ENCODE assay signal across 34 cellular contexts in the genomic region with DNA sequence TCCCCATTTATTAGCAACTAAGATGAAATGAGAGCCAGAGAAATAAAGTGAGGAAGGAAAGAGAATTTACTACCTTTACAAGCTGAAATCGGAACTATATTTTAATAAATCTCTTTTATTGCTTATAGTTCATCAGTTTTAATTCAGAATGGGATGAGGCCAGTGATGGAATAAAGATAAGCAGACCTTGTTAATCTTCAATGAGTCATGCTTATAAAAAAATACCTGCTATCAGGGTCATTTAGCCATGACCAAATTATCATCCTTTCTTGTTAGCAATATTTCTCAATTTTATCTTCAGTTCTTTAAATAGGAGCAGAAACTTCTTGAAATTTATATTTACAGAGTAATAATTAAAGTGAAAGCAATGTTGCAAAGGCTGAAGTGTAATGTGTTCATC. TPM values are rescaled to one million over a fixed set of nuclear protein-coding genes. Genes with fewer than 3 reads are reported as not detected.
"Had no signal": no experiment of that assay in that cellular context is flagged by ENCODE, and none has a peak within 500 bp of the region (broad histone marks: within the 10 kb centered on the region; RNA-seq: fewer than 3 reads in every experiment).

No MANE protein-coding gene starts in this region.

- H3K27me3 ChIP-seq: adrenal gland, body of pancreas, brain microvascular endothelial cell, breast epithelium had no signal

- ATAC-seq: activated CD8-positive, alpha-beta T cell treated with anti-CD3 and anti-CD28 coated beads for 36 hours; activated naive CD4-positive, alpha-beta T cell treated with anti-CD3 and anti-CD28 coated beads, Interleukin-2, amount 50 U/mL, for 72 hours; activated T-cell treated with anti-CD3 and anti-CD28 coated beads, Interleukin-2, amount 50 U/mL, for 4 hours; activated T-cell treated with anti-CD3 and anti-CD28 coated beads, Interleukin-2, amount 50 U/mL, for 72 hours; activated T-helper 17 cell treated with anti-CD3 and anti-CD28 coated beads, Interleukin-2, amount 50 U/mL, for 72 hours; body of pancreas had no signal

- H3K4me1 ChIP-seq: body of pancreas, breast epithelium had no signal

- H3K9me3 ChIP-seq: adrenal gland, body of pancreas, breast epithelium had no signal

- H3K27ac ChIP-seq: adrenal gland, body of pancreas, brain microvascular endothelial cell, breast epithelium, VCaP had no signal

- H3K36me3 ChIP-seq: adrenal gland, brain microvascular endothelial cell, breast epithelium had no signal

- DNase-seq: activated B cell treated with CpG ODN at 0.5 μM for 24 hours; activated CD4-positive, alpha-beta memory T cell treated with anti-CD3 and anti-CD28 coated beads for 36 hours; activated CD4-positive, alpha-beta T cell treated with anti-CD3 and anti-CD28 coated beads for 4 hours; activated CD4-positive, alpha-beta T cell treated with anti-CD3 and anti-CD28 coated beads, Interleukin-2, amount 10 ng/mL, durations not matched to agents 24 days and 14 days; activated CD4-positive, alpha-beta T cell treated with anti-CD3 and anti-CD28 coated beads, Interleukin-2, amount 50 U/mL, for 1 hour; activated CD4-positive, alpha-beta T cell treated with anti-CD3 and anti-CD28 coated beads, Interleukin-2, amount 50 U/mL, for 4 hours; activated CD4-positive, CD25-positive, alpha-beta regulatory T cell treated with anti-CD3 and anti-CD28 coated beads, Interleukin-2, amount 50 U/mL, for 72 hours; activated CD8-positive, alpha-beta memory T cell treated with anti-CD3 and anti-CD28 coated beads, Interleukin-2, amount 50 U/mL, for 4 hours; activated CD8-positive, alpha-beta T cell treated with anti-CD3 and anti-CD28 coated beads for 36 hours; activated effector memory CD4-positive, alpha-beta T cell treated with anti-CD3 and anti-CD28 coated beads, Interleukin-2, amount 50 U/mL, for 16 hours; activated gamma-delta T cell treated with Interleukin-2 at 50 U/mL for 16 hours; activated naive CD4-positive, alpha-beta T cell; activated naive CD4-positive, alpha-beta T cell treated with anti-CD3 and anti-CD28 coated beads for 36 hours; activated naive CD4-positive, alpha-beta T cell treated with anti-CD3 and anti-CD28 coated beads, Interleukin-2, amount 50 U/mL, for 16 hours; activated naive CD8-positive, alpha-beta T cell treated with anti-CD3 and anti-CD28 coated beads for 36 hours; activated T-cell treated with anti-CD3 and anti-CD28 coated beads for 4 hours; activated T-cell treated with anti-CD3 and anti-CD28 coated beads, Interleukin-2, amount 50 U/mL, for 1 hour; activated T-cell treated with anti-CD3 and anti-CD28 coated beads, Interleukin-2, amount 50 U/mL, for 4 hours; activated T-cell treated with anti-CD3 and anti-CD28 coated beads, Interleukin-2, amount 50 U/mL, for 72 hours; adrenal gland; amniotic stem cell; aorta; body of pancreas; brain microvascular endothelial cell; central memory CD4-positive, alpha-beta T cell; T-helper 1 cell; T-helper 2 cell; T-helper 9 cell had no signal

- H3K4me3 ChIP-seq: adrenal gland, body of pancreas, breast epithelium had no signal

RNA-seq across cellular contexts. Expression of a gene that starts 26.1 kb away (rescaled TPM):
- total RNA-seq: activated B cell treated with CpG ODN at 0.5 μM for 24 hours; activated CD4-positive, alpha-beta memory T cell treated with anti-CD3 and anti-CD28 coated beads for 36 hours; activated CD4-positive, alpha-beta T cell treated with anti-CD3 and anti-CD28 coated beads, Interleukin-2, amount 10 ng/mL, durations not matched to agents 24 days and 14 days; activated CD8-positive, alpha-beta memory T cell treated with anti-CD3 and anti-CD28 coated beads for 36 hours; activated CD8-positive, alpha-beta T cell treated with anti-CD3 and anti-CD28 coated beads for 36 hours; activated naive CD4-positive, alpha-beta T cell treated with anti-CD3 and anti-CD28 coated beads for 36 hours; activated naive CD4-positive, alpha-beta T cell treated with anti-CD3 and anti-CD28 coated beads, Interleukin-2, amount 50 U/mL, for 72 hours; activated naive CD8-positive, alpha-beta T cell treated with anti-CD3 and anti-CD28 coated beads for 36 hours; activated T-cell treated with anti-CD3 and anti-CD28 coated beads, Interleukin-2, amount 50 U/mL, for 4 hours; activated T-cell treated with anti-CD3 and anti-CD28 coated beads, Interleukin-2, amount 50 U/mL, for 72 hours; activated T-helper 1 cell treated with anti-CD3 and anti-CD28 coated beads, Interleukin-12 subunit alpha, Interleukin-12 subunit beta, Interleukin-2, Interleukin-4 antibody, amounts not matched to agents 30 ng/mL and 10 ng/mL and 1 ng/mL, durations not matched to agents 14 hours and 24 hours and 36 hours; activated T-helper 17 cell treated with anti-CD3 and anti-CD28 coated beads, Interleukin-2, amount 50 U/mL, for 72 hours had no signal
